Comparison of ENCODE assay signal across 8 cellular contexts in the genomic region with DNA sequence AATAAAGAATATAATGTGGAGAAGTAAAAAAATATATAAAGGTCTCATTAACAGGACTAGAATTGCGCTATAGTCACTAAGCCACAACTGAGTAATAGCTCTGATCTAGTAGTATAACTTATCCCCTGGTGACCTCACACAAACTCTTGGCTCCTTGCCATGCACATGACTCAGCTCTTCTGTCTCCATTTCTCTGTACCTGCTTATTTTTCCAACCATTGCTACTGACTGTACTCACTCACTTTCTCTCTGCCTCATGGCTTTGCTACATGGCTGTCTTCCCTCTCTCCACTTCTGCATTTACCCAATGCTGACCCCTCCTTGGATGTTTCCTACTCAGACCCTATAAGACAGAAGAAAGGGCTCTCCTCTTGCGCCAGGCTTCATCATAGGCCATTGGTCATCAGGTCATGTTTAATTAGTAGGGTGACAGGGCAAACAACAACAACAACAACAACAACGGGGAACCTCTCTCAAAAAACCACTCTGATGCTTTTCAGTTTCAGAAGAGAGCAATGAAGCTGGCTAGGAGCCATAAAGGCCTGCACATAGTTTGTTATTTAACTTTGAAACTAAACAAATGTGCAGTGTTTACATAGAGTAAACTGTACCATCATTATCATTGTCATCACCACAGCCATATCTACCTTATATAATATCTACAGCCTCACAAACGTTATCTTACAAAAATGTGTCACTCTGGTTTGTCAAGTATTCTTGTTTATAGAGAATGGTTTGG. TPM values are rescaled to one million over a fixed set of nuclear protein-coding genes. Genes with fewer than 3 reads are reported as not detected.
DNase-seq lines count a peak whose midpoint lies in the region; ATAC-seq and TF ChIP-seq lines count a peak whose summit lies in the region.

No MANE protein-coding gene starts in this region.

- TF ChIP-seq CTCF in LNCaP clone FGC (IDR thresholded peaks at IDR 0.05; ENCODE audit: control insufficient read depth, extremely low read depth, insufficient read depth) (no peak), endothelial cell (IDR thresholded peaks at IDR 0.05; ENCODE audit: unreplicated experiment) (no peak)

- ATAC-seq in esophagus mucosa (peak; percentile 95), GM21447 (IDR thresholded peaks at IDR 0.05; ENCODE audit: unreplicated experiment) (no peak)

- no peaks in the 10 kb centered on the region for H3K4me1 Mint-ChIP-seq in endothelial cell (ENCODE audit: unreplicated experiment)

- H3K4me3 ChIP-seq in LNCaP clone FGC (ENCODE audit: low read depth, low read length) = no peak overlapping the region

- DNase-seq in DMS53 treated with DMSO at 0.1 percent for 48 hours (lab: John Stamatoyannopoulos, UW; ENCODE audit: unreplicated experiment) (peak; percentile 100), LNCaP clone FGC (ENCODE audit: low read depth) (peak; percentile 68), NCI-H526 treated with DMSO at 0.1 percent for 48 hours (lab: John Stamatoyannopoulos, UW) (no peak), endothelial cell (ENCODE audit: low spot score) (no peak)
- peak; percentile 59 to 71 for DNase-seq in activated CD4-positive, alpha-beta T cell treated with anti-CD3 and anti-CD28 coated beads for 24 hours (ENCODE audit: low read depth in 2 of 2)
- peak; percentile 33 to 68 (median 62) for DNase-seq in stimulated activated CD4-positive, alpha-beta T cell treated with anti-CD3 and anti-CD28 coated beads, Interleukin-1b, Interleukin-23, amount 100 ng/mL, for 24 hours (ENCODE audit: low read depth in 4 of 4, low spot score in 1 of 4)

- no peaks in the 10 kb centered on the region for H3K36me3 Mint-ChIP-seq in endothelial cell (ENCODE audit: low read depth, unreplicated experiment)

- H3K4me3 Mint-ChIP-seq in endothelial cell (ENCODE audit: unreplicated experiment) = no peak overlapping the region

- no peaks in the 10 kb centered on the region for H3K27me3 Mint-ChIP-seq in endothelial cell (ENCODE audit: unreplicated experiment)

- no peak overlapping the region for H3K27ac Mint-ChIP-seq in endothelial cell (ENCODE audit: unreplicated experiment)

- H3K9me3 Mint-ChIP-seq in endothelial cell (ENCODE audit: unreplicated experiment) = no peaks in the 10 kb centered on the region

RNA-seq across cellular contexts. Expression of gene KRAS, which starts 25.6 kb away (rescaled TPM):
- total RNA-seq in esophagus mucosa (26.7 TPM), endothelial cell (ENCODE audit: unreplicated experiment) (54.2 TPM)

Comparison
In these comparisons a context has a peak if more than half of its experiments do, and no peak if none do; other contexts are left out.
1. DNase-seq: peak in DMS53 treated with DMSO at 0.1 percent for 48 hours (single experiment), LNCaP clone FGC (single experiment), activated CD4-positive, alpha-beta T cell treated with anti-CD3 and anti-CD28 coated beads for 24 hours (2 of 2) and stimulated activated CD4-positive, alpha-beta T cell treated with anti-CD3 and anti-CD28 coated beads, Interleukin-1b, Interleukin-23, amount 100 ng/mL, for 24 hours (4 of 4); none in NCI-H526 treated with DMSO at 0.1 percent for 48 hours (single experiment) and endothelial cell (single experiment).